ENCODE assay signal across 10 cellular contexts in genomic region chr1:167120899-167121298, GRCh38. TPM values are rescaled to one million over a fixed set of nuclear protein-coding genes. Genes with fewer than 3 reads are reported as not detected.
DNase-seq lines count a peak whose midpoint lies in the region; ATAC-seq and TF ChIP-seq lines count a peak whose summit lies in the region.
"Had no signal": no experiment of that assay in that cellular context is flagged by ENCODE, and none has a peak within 500 bp of the region (broad histone marks: within the 10 kb centered on the region; RNA-seq: fewer than 3 reads in every experiment).

No MANE protein-coding gene starts in this region.

- H3K9ac ChIP-seq in trophoblast cell (ENCODE audit: low read length) (no peak overlapping the region), MM.1S (ENCODE audit: low read length) (no peak overlapping the region)

- peaks cover 31% of the 10 kb centered on the region for H3K27me3 Mint-ChIP-seq in activated B cell treated with CpG ODN at 0.5 μM for 24 hours

- H2AFZ ChIP-seq in trophoblast cell (ENCODE audit: insufficient read depth, low read length, poor library complexity) (peak overlapping the region; percentile 28), MM.1S (ENCODE audit: low read length) (no peak overlapping the region)

- no peaks in the 10 kb centered on the region for H3K79me2 ChIP-seq in trophoblast cell (ENCODE audit: control insufficient read depth, insufficient read depth, low read length, poor library complexity)
- no peaks in the 10 kb centered on the region for H3K79me2 ChIP-seq in MM.1S (ENCODE audit: low read length)

- intact Hi-C loops in activated B cell treated with CpG ODN at 0.5 μM for 24 hours (cut with micrococcal nuclease), result loop anchor here (5.0 kb wide), 1 partner anchor 209 kb away; no protein-coding TSS in a partner anchor

- H3K27ac Mint-ChIP-seq in activated B cell treated with CpG ODN at 0.5 μM for 24 hours, result no peak overlapping the region

- H2AK5ac ChIP-seq in trophoblast cell (ENCODE audit: low read length), result no peak overlapping the region

- no peaks in the 10 kb centered on the region for H3K9me3 Mint-ChIP-seq in activated B cell treated with CpG ODN at 0.5 μM for 24 hours

- no peak overlapping the region for H4K91ac ChIP-seq in trophoblast cell (ENCODE audit: low read depth, low read length)

- peaks cover 16% of the 10 kb centered on the region for H3K79me1 ChIP-seq in trophoblast cell (ENCODE audit: low read length)

- no peaks in the 10 kb centered on the region for H4K20me1 ChIP-seq in MM.1S (ENCODE audit: insufficient read depth, low read length)

- in situ Hi-C loops in GM13977 (cut with MboI; ENCODE audit: low pct_unique_long_range_greater_than_20kb, low sequenced_read_pairs, unreplicated experiment), result no loop called here

- H3K4me1 Mint-ChIP-seq in activated B cell treated with CpG ODN at 0.5 μM for 24 hours, result peaks cover 5% of the 10 kb centered on the region

- no peaks in the 10 kb centered on the region for H3F3A ChIP-seq in MM.1S (ENCODE audit: insufficient read depth, low read length)

- peak overlapping the region; percentile 55 for H4K8ac ChIP-seq in trophoblast cell (ENCODE audit: low read depth, low read length)

- no peak overlapping the region for H2BK120ac ChIP-seq in trophoblast cell (ENCODE audit: insufficient read depth, low read length, poor library complexity)

- no peak overlapping the region for H3K23ac ChIP-seq in trophoblast cell (ENCODE audit: low read length)

- H3K4me3 Mint-ChIP-seq in activated B cell treated with CpG ODN at 0.5 μM for 24 hours, result peak overlapping the region; percentile 80

- POLR2A ChIA-PET in activated B cell treated with CpG ODN at 0.5 μM for 24 hours (lab: Charles Lee), result interaction anchor here (0.6 kb wide), 1 partner anchor 100 kb away, joined by 6 read pairs; the partner anchor contains the start of gene POU2F1

- CTCF ChIA-PET in activated B cell treated with CpG ODN at 0.5 μM for 24 hours (lab: Charles Lee), result no interaction called here

- no peak overlapping the region for H4K12ac ChIP-seq in trophoblast cell (ENCODE audit: low read depth, low read length)

- no peak overlapping the region for H2BK5ac ChIP-seq in trophoblast cell (ENCODE audit: low read depth, low read length, poor library complexity)

- peaks cover 17 to 27% of the 10 kb centered on the region in 2 experiments for H3K4me1 ChIP-seq in trophoblast cell (ENCODE audit: control insufficient read depth in 1 of 2, insufficient read depth in 2 of 2, low read length in 2 of 2)
- H3K4me1 ChIP-seq in MM.1S (ENCODE audit: low read length), result no peaks in the 10 kb centered on the region

- H3K9me3 ChIP-seq in trophoblast cell (ENCODE audit: insufficient read depth, low read depth, low read length) (no peaks in the 10 kb centered on the region), MM.1S (replicated peaks; ENCODE audit: insufficient read depth, low read length) (no peaks in the 10 kb centered on the region)

- H3K36me3 Mint-ChIP-seq in activated B cell treated with CpG ODN at 0.5 μM for 24 hours (ENCODE audit: low read depth), result no peaks in the 10 kb centered on the region

- H3K4me3 ChIP-seq in epithelial cell of esophagus (ENCODE audit: low read length) (peak overlapping the region; percentile 29), trophoblast cell (ENCODE audit: low read depth, low read length) (no peak overlapping the region), MM.1S (ENCODE audit: low read length) (no peak overlapping the region)

- H3K27ac ChIP-seq in trophoblast cell (ENCODE audit: low read depth, low read length) (no peak overlapping the region), MM.1S (ENCODE audit: low read length) (no peak overlapping the region)

- TF ChIP-seq CTCF in GM13977 (IDR thresholded peaks at IDR 0.05; ENCODE audit: extremely low read depth, insufficient read depth, missing control alignments) (peak; percentile 2), activated B cell treated with CpG ODN at 0.5 μM for 24 hours (IDR thresholded peaks at IDR 0.05) (no peak), epithelial cell of esophagus (IDR thresholded peaks at IDR 0.05; ENCODE audit: insufficient read depth, low read depth, low read length, missing control alignments) (no peak), MM.1S (IDR thresholded peaks at IDR 0.05; ENCODE audit: low read length) (no peak)

- no peak overlapping the region for H3K4ac ChIP-seq in trophoblast cell (ENCODE audit: low read depth, low read length)

- no peak overlapping the region for H3K14ac ChIP-seq in trophoblast cell (ENCODE audit: low read length)

- H3K36me3 ChIP-seq in trophoblast cell (ENCODE audit: control insufficient read depth in 1 of 2, insufficient read depth in 2 of 2, low read length in 2 of 2), result no peaks in the 10 kb centered on the region
- no peaks in the 10 kb centered on the region for H3K36me3 ChIP-seq in MM.1S (replicated peaks; ENCODE audit: insufficient read depth, low read length)

- no peak for DNase-seq in GM13977 (ENCODE audit: low spot score)
- no peak for DNase-seq in activated B cell treated with CpG ODN at 0.5 μM for 24 hours
- no peak for DNase-seq in epithelial cell of esophagus (ENCODE audit: low read depth)
- no peak for DNase-seq in trophoblast cell
- no peak for DNase-seq in HCEC 1CT
- DNase-seq in MM.1S, result no peak

- H3K27me3 ChIP-seq in trophoblast cell (ENCODE audit: insufficient read depth, low read length) (no peaks in the 10 kb centered on the region), MM.1S (replicated peaks; ENCODE audit: insufficient read depth, low read length) (no peaks in the 10 kb centered on the region)

- no peaks in the 10 kb centered on the region for H3K9me2 ChIP-seq in MM.1S (replicated peaks; ENCODE audit: insufficient read depth, low read length)

- H3K18ac ChIP-seq in trophoblast cell (ENCODE audit: low read length), result no peak overlapping the region

- WGBS in trophoblast cell (ENCODE audit: extremely low coverage, insufficient coverage, insufficient read length), result no CpG with 5 or more reads among the region's 13 CpGs

- no peak for ATAC-seq in activated B cell treated with CpG ODN at 0.5 μM for 24 hours (ENCODE audit: low read depth)
- no peak for ATAC-seq in HG02938 (IDR thresholded peaks at IDR 0.05; ENCODE audit: unreplicated experiment)
- ATAC-seq in GM21825 (IDR thresholded peaks at IDR 0.05; ENCODE audit: unreplicated experiment), result no peak

- H3K4me2 ChIP-seq in trophoblast cell (ENCODE audit: low read length) (peak overlapping the region; percentile 73), MM.1S (ENCODE audit: low read depth, low read length) (no peak overlapping the region)

- peak overlapping the region; percentile 9 for H2BK12ac ChIP-seq in trophoblast cell (ENCODE audit: low read length)

RNA-seq across cellular contexts. Expression of gene STYXL2, which starts 27.0 kb away (rescaled TPM):
- total RNA-seq in activated B cell treated with CpG ODN at 0.5 μM for 24 hours, result not detected in 2 replicates
- 0.57 and 0.61 TPM in 2 replicates for polyA plus RNA-seq in trophoblast cell (2013)
- total RNA-seq: pulmonary artery endothelial cell had no signal

RNA-seq across cellular contexts. Expression of gene GPA33, which starts 30.7 kb away (rescaled TPM):
- not detected in 2 replicates for total RNA-seq in activated B cell treated with CpG ODN at 0.5 μM for 24 hours
- polyA plus RNA-seq in trophoblast cell (2013), result 3.2 TPM in 2 replicates
- total RNA-seq: pulmonary artery endothelial cell, temporal lobe had no signal
